Comparison of ENCODE assay signal across 10 cellular contexts in genomic region chr9:33136721-33137120, GRCh38. TPM values are rescaled to one million over a fixed set of nuclear protein-coding genes. Genes with fewer than 3 reads are reported as not detected.
DNase-seq lines count a peak whose midpoint lies in the region; ATAC-seq lines count a peak whose summit lies in the region.
"Had no signal": no experiment of that assay in that cellular context is flagged by ENCODE, and none has a peak within 500 bp of the region (broad histone marks: within the 10 kb centered on the region; RNA-seq: fewer than 3 reads in every experiment).

No MANE protein-coding gene starts in this region.

- no peak for ATAC-seq in activated T-cell treated with anti-CD3 and anti-CD28 coated beads, Interleukin-2, amount 50 U/mL, for 72 hours (replicated peaks in 1 of 2)
- peak; percentile 31 for ATAC-seq in HG03159 (IDR thresholded peaks at IDR 0.05; ENCODE audit: unreplicated experiment)
- peak; percentile 2 for ATAC-seq in effector memory CD8-positive, alpha-beta T cell (replicated peaks)
- ATAC-seq in stimulated activated naive B cell treated with anti-CD40 and anti-IgM and Interleukin-4, amounts not matched to agents 10 μg/mL and 1 μg/mL and 100 μg/mL, for 72 hours (replicated peaks), result peak in 1 of 2 donors; percentile 2

- H3K27ac Mint-ChIP-seq in activated T-cell treated with anti-CD3 and anti-CD28 coated beads, Interleukin-2, amount 50 U/mL, for 72 hours, result peak overlapping the region; percentile 43
- peak overlapping the region; percentile 82 to 98 for H3K27ac Mint-ChIP-seq in effector memory CD8-positive, alpha-beta T cell
- H3K27ac Mint-ChIP-seq in stimulated activated naive B cell treated with anti-CD40 and anti-IgM and Interleukin-4, amounts not matched to agents 10 μg/mL and 1 μg/mL and 100 μg/mL, for 72 hours, result peak overlapping the region; percentile 90

- peak overlapping the region; percentile 31 to 49 for H3K4me3 Mint-ChIP-seq in activated T-cell treated with anti-CD3 and anti-CD28 coated beads, Interleukin-2, amount 50 U/mL, for 72 hours
- peak overlapping the region; percentile 59 to 68 for H3K4me3 Mint-ChIP-seq in effector memory CD8-positive, alpha-beta T cell
- H3K4me3 Mint-ChIP-seq in stimulated activated naive B cell treated with anti-CD40 and anti-IgM and Interleukin-4, amounts not matched to agents 10 μg/mL and 1 μg/mL and 100 μg/mL, for 72 hours, result peak overlapping the region; percentile 5 to 44

- intact Hi-C loops in posterior cingulate gyrus (cut with DNase I), result no loop called here

- H3K27me3 Mint-ChIP-seq in activated T-cell treated with anti-CD3 and anti-CD28 coated beads, Interleukin-2, amount 50 U/mL, for 72 hours (ENCODE audit: low read depth), result no peaks in the 10 kb centered on the region
- no peaks in the 10 kb centered on the region for H3K27me3 Mint-ChIP-seq in effector memory CD8-positive, alpha-beta T cell
- H3K27me3 Mint-ChIP-seq in stimulated activated naive B cell treated with anti-CD40 and anti-IgM and Interleukin-4, amounts not matched to agents 10 μg/mL and 1 μg/mL and 100 μg/mL, for 72 hours, result no peaks in the 10 kb centered on the region

- H3K36me3 Mint-ChIP-seq in activated T-cell treated with anti-CD3 and anti-CD28 coated beads, Interleukin-2, amount 50 U/mL, for 72 hours (ENCODE audit: insufficient read depth in 2 of 2), result peaks cover 6 to 9% of the 10 kb centered on the region in 2 donors
- H3K36me3 Mint-ChIP-seq in effector memory CD8-positive, alpha-beta T cell (ENCODE audit: insufficient read depth), result peaks cover 83% of the 10 kb centered on the region
- peaks cover 30 to 56% of the 10 kb centered on the region in 2 donors for H3K36me3 Mint-ChIP-seq in stimulated activated naive B cell treated with anti-CD40 and anti-IgM and Interleukin-4, amounts not matched to agents 10 μg/mL and 1 μg/mL and 100 μg/mL, for 72 hours

- H3K4me1 Mint-ChIP-seq in activated T-cell treated with anti-CD3 and anti-CD28 coated beads, Interleukin-2, amount 50 U/mL, for 72 hours (ENCODE audit: low read depth), result peaks cover 72% of the 10 kb centered on the region
- peaks cover 71 to 74% of the 10 kb centered on the region in 2 donors for H3K4me1 Mint-ChIP-seq in effector memory CD8-positive, alpha-beta T cell (ENCODE audit: low read depth in 2 of 2)
- peaks cover 70 to 86% of the 10 kb centered on the region in 2 donors for H3K4me1 Mint-ChIP-seq in stimulated activated naive B cell treated with anti-CD40 and anti-IgM and Interleukin-4, amounts not matched to agents 10 μg/mL and 1 μg/mL and 100 μg/mL, for 72 hours

- no peak for DNase-seq in activated T-cell treated with anti-CD3 and anti-CD28 coated beads, Interleukin-2, amount 50 U/mL, for 72 hours
- DNase-seq in activated T-cell treated with anti-CD3 and anti-CD28 coated beads, Interleukin-2, amount 50 U/mL, for 1 hour, result no peak
- no peak for DNase-seq in effector memory CD8-positive, alpha-beta T cell
- no peak for DNase-seq in stimulated activated naive B cell treated with anti-CD40 and anti-IgM and Interleukin-4, amounts not matched to agents 10 μg/mL and 1 μg/mL and 100 μg/mL, for 72 hours
- DNase-seq in posterior cingulate gyrus (no peak), 8988T (no peak), NCI-H1105 (lab: John Stamatoyannopoulos, UW) (no peak)
- DNase-seq: effector memory CD4-positive, alpha-beta T cell; PC-9 had no signal

- H3K9me3 Mint-ChIP-seq in activated T-cell treated with anti-CD3 and anti-CD28 coated beads, Interleukin-2, amount 50 U/mL, for 72 hours, result no peaks in the 10 kb centered on the region
- no peaks in the 10 kb centered on the region for H3K9me3 Mint-ChIP-seq in effector memory CD8-positive, alpha-beta T cell
- H3K9me3 Mint-ChIP-seq in stimulated activated naive B cell treated with anti-CD40 and anti-IgM and Interleukin-4, amounts not matched to agents 10 μg/mL and 1 μg/mL and 100 μg/mL, for 72 hours, result no peaks in the 10 kb centered on the region

RNA-seq across cellular contexts. Expression of gene B4GALT1, which starts 30.4 kb away (rescaled TPM):
- total RNA-seq in activated T-cell treated with anti-CD3 and anti-CD28 coated beads, Interleukin-2, amount 50 U/mL, for 72 hours, result 10 to 100 TPM; 72.2 to 91.9 TPM

Comparison
In these comparisons a context has a peak if more than half of its experiments do, and no peak if none do; other contexts are left out.
1. ATAC-seq: peak in HG03159 (single experiment) and effector memory CD8-positive, alpha-beta T cell (single experiment); none in activated T-cell treated with anti-CD3 and anti-CD28 coated beads, Interleukin-2, amount 50 U/mL, for 72 hours (0 of 2).
2. Peak in every context shown above with its lines, with median percentiles within 50 percentile points of each other: H3K27ac Mint-ChIP-seq and H3K4me3 Mint-ChIP-seq.